ENCODE assay signal across 12 cellular contexts in the genomic region with DNA sequence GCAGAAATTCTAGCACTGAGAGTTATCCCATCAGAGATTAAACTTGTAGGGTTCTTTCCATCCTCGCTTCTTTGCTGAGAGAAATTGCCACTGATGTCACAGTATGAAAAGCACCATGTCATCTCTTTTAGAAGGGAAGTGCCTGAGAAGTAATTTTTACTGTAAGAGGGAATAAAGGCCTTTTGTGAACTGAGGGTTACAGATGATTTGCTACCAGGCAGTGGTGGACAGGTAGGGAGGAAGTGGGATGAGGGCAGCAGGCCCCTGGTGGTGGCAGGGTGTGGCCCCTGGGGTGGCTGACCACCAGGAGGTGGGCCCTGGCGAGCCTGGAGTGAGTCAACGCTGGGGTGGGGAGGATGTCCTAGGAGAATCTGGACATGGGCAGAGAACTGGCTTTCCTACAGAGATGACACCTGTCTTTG. TPM values are rescaled to one million over a fixed set of nuclear protein-coding genes. Genes with fewer than 3 reads are reported as not detected.
DNase-seq lines count a peak whose midpoint lies in the region; ATAC-seq and TF ChIP-seq lines count a peak whose summit lies in the region.
"Had no signal": no experiment of that assay in that cellular context is flagged by ENCODE, and none has a peak within 500 bp of the region (broad histone marks: within the 10 kb centered on the region; RNA-seq: fewer than 3 reads in every experiment).

No MANE protein-coding gene starts in this region.

- no peak overlapping the region for H3K9ac ChIP-seq in GM23248
- H3K9ac ChIP-seq in trophoblast cell (ENCODE audit: low read length) = no peak overlapping the region

- no peaks in the 10 kb centered on the region for H3K4me1 ChIP-seq in GM23248 (ENCODE audit: insufficient read depth)
- H3K4me1 ChIP-seq in trophoblast cell (ENCODE audit: control insufficient read depth in 1 of 2, insufficient read depth in 2 of 2, low read length in 2 of 2) = no peaks in the 10 kb centered on the region

- CTCF ChIA-PET in RWPE1 (lab: Yijun Ruan, JAX) = interaction anchor here (0.6 kb wide), 1 partner anchor 488 kb away, joined by 3 read pairs; no protein-coding TSS in a partner anchor

- ATAC-seq in esophagus mucosa (peak; percentile 60), GM18519 (IDR thresholded peaks at IDR 0.05; ENCODE audit: low FRiP score, unreplicated experiment) (no peak), HG02798 (IDR thresholded peaks at IDR 0.05; ENCODE audit: poor library complexity, unreplicated experiment) (no peak)

- H3K4me2 ChIP-seq in GM23248 (ENCODE audit: unreplicated experiment) = no peak overlapping the region
- no peak overlapping the region for H3K4me2 ChIP-seq in trophoblast cell (ENCODE audit: low read length)

- H3K79me1 ChIP-seq in trophoblast cell (ENCODE audit: low read length) = peaks cover 2% of the 10 kb centered on the region

- H3K79me2 ChIP-seq in GM23248 (ENCODE audit: insufficient read depth) = no peaks in the 10 kb centered on the region
- H3K79me2 ChIP-seq in trophoblast cell (ENCODE audit: control insufficient read depth, insufficient read depth, low read length, poor library complexity) = no peaks in the 10 kb centered on the region

- H3K27me3 ChIP-seq in GM23248 (replicated peaks; ENCODE audit: insufficient read depth) = no peaks in the 10 kb centered on the region
- H3K27me3 ChIP-seq in trophoblast cell (ENCODE audit: insufficient read depth, low read length) = no peaks in the 10 kb centered on the region
- H3K27me3 ChIP-seq: cardiac muscle cell had no signal

- no peaks in the 10 kb centered on the region for H4K20me1 ChIP-seq in GM23248 (ENCODE audit: insufficient read depth)

- H3K4ac ChIP-seq in trophoblast cell (ENCODE audit: low read depth, low read length) = no peak overlapping the region

- H3K4me3 ChIP-seq in GM23248 = no peak overlapping the region
- no peak overlapping the region for H3K4me3 ChIP-seq in trophoblast cell (ENCODE audit: low read depth, low read length)
- H3K4me3 ChIP-seq: cardiac muscle cell had no signal

- H4K91ac ChIP-seq in trophoblast cell (ENCODE audit: low read depth, low read length) = peak overlapping the region; percentile 63

- H4K12ac ChIP-seq in trophoblast cell (ENCODE audit: low read depth, low read length) = no peak overlapping the region

- no peaks in the 10 kb centered on the region for H3K9me3 ChIP-seq in GM23248 (ENCODE audit: low read depth)
- peaks cover 8% of the 10 kb centered on the region for H3K9me3 ChIP-seq in trophoblast cell (ENCODE audit: insufficient read depth, low read depth, low read length)

- H3K36me3 ChIP-seq in GM23248 (ENCODE audit: low read depth) (no peaks in the 10 kb centered on the region), trophoblast cell (ENCODE audit: control insufficient read depth in 1 of 2, insufficient read depth in 2 of 2, low read length in 2 of 2) (no peaks in the 10 kb centered on the region)
- H3K36me3 ChIP-seq: cardiac muscle cell had no signal

- in situ Hi-C loops in GM23248 (cut with MboI) = no loop called here

- H3K27ac ChIP-seq in GM23248 = no peak overlapping the region
- H3K27ac ChIP-seq in RWPE1 = peak overlapping the region; percentile 6; the same call in 1 of the 2 replicates
- no peak overlapping the region for H3K27ac ChIP-seq in trophoblast cell (ENCODE audit: low read depth, low read length)
- H3K27ac ChIP-seq: cardiac muscle cell had no signal

- no peak overlapping the region for H2BK12ac ChIP-seq in trophoblast cell (ENCODE audit: low read length)

- WGBS in GM23248 (ENCODE audit: low coverage in 1 of 2, low lambda C conversion rate in 2 of 2, missing lambda C conversion rate in 2 of 2), 2 experiments = 76 to 85% methylated on average over 3 of the region's 3 CpGs
- no CpG with 5 or more reads among the region's 3 CpGs for WGBS in trophoblast cell (ENCODE audit: extremely low coverage, insufficient coverage, insufficient read length)

- no peak overlapping the region for H3K14ac ChIP-seq in trophoblast cell (ENCODE audit: low read length)

- no peak overlapping the region for H3K18ac ChIP-seq in trophoblast cell (ENCODE audit: low read length)

- POLR2A ChIA-PET in RWPE1 (lab: Yijun Ruan, JAX; ENCODE audit: low non-redundant PET) = no interaction called here

- no peak for DNase-seq in GM23248
- DNase-seq in RWPE1 (ENCODE audit: low spot score) = no peak
- peak; percentile 26 to 68 for DNase-seq in trophoblast cell
- DNase-seq in NCI-H1436 treated with DMSO at 0.1 percent for 48 hours (lab: John Stamatoyannopoulos, UW) = no peak
- no peak for DNase-seq in GM10266 (ENCODE audit: extremely low spot score)
- DNase-seq: activated CD4-positive, CD25-positive, alpha-beta regulatory T cell; NCI-H510A; small intestine had no signal

- H2AFZ ChIP-seq in GM23248 (peak overlapping the region; percentile 46; the same call in 1 of the 2 replicates), trophoblast cell (ENCODE audit: insufficient read depth, low read length, poor library complexity) (no peak overlapping the region)

- no peaks in the 10 kb centered on the region for H3K9me2 ChIP-seq in GM23248 (ENCODE audit: insufficient read depth)

- H2BK5ac ChIP-seq in trophoblast cell (ENCODE audit: low read depth, low read length, poor library complexity) = no peak overlapping the region

- no peak overlapping the region for H2BK120ac ChIP-seq in trophoblast cell (ENCODE audit: insufficient read depth, low read length, poor library complexity)

- no peak overlapping the region for H4K8ac ChIP-seq in trophoblast cell (ENCODE audit: low read depth, low read length)

- no peak overlapping the region for H3K23ac ChIP-seq in trophoblast cell (ENCODE audit: low read length)

- H3F3A ChIP-seq in GM23248 (ENCODE audit: insufficient read depth) = no peaks in the 10 kb centered on the region

- TF ChIP-seq CTCF in RWPE1 (conservative IDR thresholded peaks at IDR 0.05; ENCODE audit: low read depth) (no peak), GM10266 (IDR thresholded peaks at IDR 0.05; ENCODE audit: control insufficient read depth, insufficient read depth, low read depth, missing control alignments) (no peak)

- no peak overlapping the region for H2AK5ac ChIP-seq in trophoblast cell (ENCODE audit: low read length)

RNA-seq across cellular contexts. Expression of a gene that starts 6.4 kb away (rescaled TPM):
- total RNA-seq in GM23248 (2014; rRNA removed; shearing (Covaris generic)) = 4.7 and 11.7 TPM in 2 replicates
- polyA plus RNA-seq in GM23248 (2016; fragmentation: Nextera tagmentation; extraction: Ambion mirVana) = 6.3 and 6.5 TPM in 2 replicates
- 3.5 TPM for total RNA-seq in esophagus mucosa
- 0.18 and 0.29 TPM in 2 replicates for polyA plus RNA-seq in trophoblast cell (2013)
- total RNA-seq: cardiac muscle cell had no signal
- polyA plus RNA-seq: cardiac muscle cell had no signal

RNA-seq across cellular contexts. Expression of a gene that starts 51.9 kb away (rescaled TPM):
- total RNA-seq in GM23248 (2014; rRNA removed; shearing (Covaris generic)) = not detected in 2 replicates
- polyA plus RNA-seq in GM23248 (2016; fragmentation: Nextera tagmentation; extraction: Ambion mirVana) = 0.06 and 0.11 TPM in 2 replicates
- 32.3 TPM for total RNA-seq in esophagus mucosa
- polyA plus RNA-seq in trophoblast cell (2013) = 0.04 and 0.07 TPM in 2 replicates
- polyA plus RNA-seq: cardiac muscle cell had no signal

RNA-seq across cellular contexts. Expression of a gene that starts 54.3 kb away (rescaled TPM):
- total RNA-seq in GM23248 (2014; rRNA removed; shearing (Covaris generic)) = 3.4 and 3.7 TPM in 2 replicates
- 6.6 and 8.6 TPM in 2 replicates for polyA plus RNA-seq in GM23248 (2016; fragmentation: Nextera tagmentation; extraction: Ambion mirVana)
- total RNA-seq in esophagus mucosa = 4.7 TPM
- polyA plus RNA-seq in trophoblast cell (2013) = 7.7 and 8.4 TPM in 2 replicates

Comparison
In these comparisons a context has a peak if more than half of its experiments do, and no peak if none do; other contexts are left out.
1. DNase-seq: peak in trophoblast cell (2 of 2); none in GM23248 (single experiment), RWPE1 (single experiment), NCI-H1436 treated with DMSO at 0.1 percent for 48 hours (single experiment) and GM10266 (single experiment).
2. RNA of a gene that starts 51.9 kb away (total RNA-seq): 32.3 TPM in esophagus mucosa (single experiment); not detected in GM23248; every median in the first group is over 10 times any median in the second.